In genomic region chr7:151838072-151838471, GRCh38 we compare ENCODE assay signal across 15 cellular contexts. TPM values are rescaled to one million over a fixed set of nuclear protein-coding genes. Genes with fewer than 3 reads are reported as not detected.
DNase-seq lines count a peak whose midpoint lies in the region; ATAC-seq lines count a peak whose summit lies in the region.
"Had no signal": no experiment of that assay in that cellular context is flagged by ENCODE, and none has a peak within 500 bp of the region (broad histone marks: within the 10 kb centered on the region; RNA-seq: fewer than 3 reads in every experiment).

No MANE protein-coding gene starts in this region.

- H3K9me3 ChIP-seq in CD4-positive, alpha-beta memory T cell (ENCODE audit: control insufficient read depth in 1 of 2, low read length in 2 of 2), result no peaks in the 10 kb centered on the region
- no peaks in the 10 kb centered on the region for H3K9me3 ChIP-seq in HUES64 (ENCODE audit: insufficient read depth, low read depth, low read length)
- H3K9me3 ChIP-seq: HAP-1, heart right ventricle, SJSA1 had no signal

- H3K4me3 ChIP-seq in CD4-positive, alpha-beta memory T cell (ENCODE audit: low read length in 2 of 2), result no peak overlapping the region
- no peak overlapping the region for H3K4me3 ChIP-seq in HUES64 (ENCODE audit: low read length)
- H3K4me3 ChIP-seq: HAP-1, SJSA1 had no signal

- no peak for DNase-seq in CD4-positive, alpha-beta memory T cell
- DNase-seq in natural killer cell treated with Interleukin-12 subunit alpha and Interleukin-12 subunit beta and Interleukin-15 and Interleukin-18, amount 100 ng/mL, for 72 hours (ENCODE audit: low spot score), result peak; percentile 61
- DNase-seq in HuH-7.5 (ENCODE audit: low spot score) (no peak), ACHN (no peak), NCI-H226 (no peak)
- DNase-seq: heart right ventricle; kidney glomerular epithelial cell; NCI-H2171 treated with DMSO at 0.1 percent for 48 hours; NK-92 treated with Interleukin-12 subunit alpha and Interleukin-12 subunit beta, amount 100 ng/mL, for 24 hours had no signal

- H3K36me3 ChIP-seq in CD4-positive, alpha-beta memory T cell (ENCODE audit: insufficient read depth, low read length), result no peaks in the 10 kb centered on the region
- no peaks in the 10 kb centered on the region for H3K36me3 ChIP-seq in HUES64 (ENCODE audit: insufficient read depth, low read length)
- H3K36me3 ChIP-seq: HAP-1, heart right ventricle, SJSA1 had no signal

- peaks cover 22 to 55% (median 44%) of the 10 kb centered on the region in 4 donors for H3K4me1 Mint-ChIP-seq in CD4-positive, alpha-beta memory T cell
- H3K4me1 Mint-ChIP-seq in activated T-helper 17 cell treated with anti-CD3 and anti-CD28 coated beads, Interleukin-2, amount 50 U/mL, for 72 hours, result peaks cover 10% of the 10 kb centered on the region
- H3K4me1 Mint-ChIP-seq in natural killer cell treated with Interleukin-12 subunit alpha and Interleukin-12 subunit beta and Interleukin-15 and Interleukin-18, amount 100 ng/mL, for 72 hours (ENCODE audit: low read depth in 2 of 2), result peaks cover 15 to 19% of the 10 kb centered on the region in 2 donors

- in situ Hi-C loops in ACHN (cut with HindIII; ENCODE audit: low pct_ligation_motif_present, low pct_unique_long_range_greater_than_20kb, low sequenced_read_pairs), result no loop called here

- H3K27ac ChIP-seq in CD4-positive, alpha-beta memory T cell (ENCODE audit: low read depth, low read length), result no peak overlapping the region
- no peak overlapping the region for H3K27ac ChIP-seq in HUES64 (ENCODE audit: low read depth, low read length)
- H3K27ac ChIP-seq: SJSA1 had no signal

- peak overlapping the region in 6 of 8 donors; percentile 9 to 52 (median 42) for H3K4me3 Mint-ChIP-seq in CD4-positive, alpha-beta memory T cell
- H3K4me3 Mint-ChIP-seq in activated T-helper 17 cell treated with anti-CD3 and anti-CD28 coated beads, Interleukin-2, amount 50 U/mL, for 72 hours, result peak overlapping the region; percentile 74
- H3K4me3 Mint-ChIP-seq in natural killer cell treated with Interleukin-12 subunit alpha and Interleukin-12 subunit beta and Interleukin-15 and Interleukin-18, amount 100 ng/mL, for 72 hours, result peak overlapping the region; percentile 74
- H3K4me3 Mint-ChIP-seq: stimulated activated naive CD8-positive, alpha-beta T cell treated with anti-CD3 and anti-CD28 coated beads, Interleukin-15, Interleukin-2, amounts not matched to agents 100 ng/mL and 50 ng/mL, for 24 hours had no signal

- peak overlapping the region in 5 of 7 donors; percentile 12 to 81 (median 74) for H3K27ac Mint-ChIP-seq in CD4-positive, alpha-beta memory T cell
- peak overlapping the region; percentile 44 for H3K27ac Mint-ChIP-seq in activated T-helper 17 cell treated with anti-CD3 and anti-CD28 coated beads, Interleukin-2, amount 50 U/mL, for 72 hours
- peak overlapping the region; percentile 80 to 86 for H3K27ac Mint-ChIP-seq in natural killer cell treated with Interleukin-12 subunit alpha and Interleukin-12 subunit beta and Interleukin-15 and Interleukin-18, amount 100 ng/mL, for 72 hours
- H3K27ac Mint-ChIP-seq: stimulated activated naive CD8-positive, alpha-beta T cell treated with anti-CD3 and anti-CD28 coated beads, Interleukin-15, Interleukin-2, amounts not matched to agents 100 ng/mL and 50 ng/mL, for 24 hours had no signal

- 80% methylated on average over 7 of the region's 7 CpGs for WGBS in HUES64

- intact Hi-C loops in CD4-positive, alpha-beta memory T cell (cut with micrococcal nuclease), result loop anchor here (5.0 kb wide), 1 partner anchor 39 kb away; the partner anchor contains the start of gene PRKAG2

- no peaks in the 10 kb centered on the region for H3K9me3 Mint-ChIP-seq in CD4-positive, alpha-beta memory T cell
- no peaks in the 10 kb centered on the region for H3K9me3 Mint-ChIP-seq in activated T-helper 17 cell treated with anti-CD3 and anti-CD28 coated beads, Interleukin-2, amount 50 U/mL, for 72 hours
- H3K9me3 Mint-ChIP-seq in natural killer cell treated with Interleukin-12 subunit alpha and Interleukin-12 subunit beta and Interleukin-15 and Interleukin-18, amount 100 ng/mL, for 72 hours, result no peaks in the 10 kb centered on the region
- H3K9me3 Mint-ChIP-seq: stimulated activated naive CD8-positive, alpha-beta T cell treated with anti-CD3 and anti-CD28 coated beads, Interleukin-15, Interleukin-2, amounts not matched to agents 100 ng/mL and 50 ng/mL, for 24 hours had no signal

- H3K4me1 ChIP-seq in CD4-positive, alpha-beta memory T cell (ENCODE audit: insufficient read depth, low read length), result peaks cover 43% of the 10 kb centered on the region
- H3K4me1 ChIP-seq in HUES64 (ENCODE audit: insufficient read depth, low read length), result peaks cover 11% of the 10 kb centered on the region; the same call in 1 of the 2 replicates
- H3K4me1 ChIP-seq: HAP-1, SJSA1 had no signal

- H3K27me3 Mint-ChIP-seq in CD4-positive, alpha-beta memory T cell, result no peaks in the 10 kb centered on the region
- no peaks in the 10 kb centered on the region for H3K27me3 Mint-ChIP-seq in activated T-helper 17 cell treated with anti-CD3 and anti-CD28 coated beads, Interleukin-2, amount 50 U/mL, for 72 hours
- H3K27me3 Mint-ChIP-seq in natural killer cell treated with Interleukin-12 subunit alpha and Interleukin-12 subunit beta and Interleukin-15 and Interleukin-18, amount 100 ng/mL, for 72 hours, result no peaks in the 10 kb centered on the region
- H3K27me3 Mint-ChIP-seq: stimulated activated naive CD8-positive, alpha-beta T cell treated with anti-CD3 and anti-CD28 coated beads, Interleukin-15, Interleukin-2, amounts not matched to agents 100 ng/mL and 50 ng/mL, for 24 hours had no signal

- CTCF ChIA-PET in CD4-positive, alpha-beta memory T cell (lab: Charles Lee; ENCODE audit: partially characterized antibody), result interaction anchor here (1.5 kb wide), 2 partner anchors 13 to 38 kb away, joined by 4 to 5 read pairs; partner anchors contain the start of gene PRKAG2

- H3K27me3 ChIP-seq in CD4-positive, alpha-beta memory T cell (ENCODE audit: insufficient read depth, low read length), result no peaks in the 10 kb centered on the region
- no peaks in the 10 kb centered on the region for H3K27me3 ChIP-seq in HUES64 (ENCODE audit: insufficient read depth, low read length)
- H3K27me3 ChIP-seq: heart right ventricle, SJSA1 had no signal

- ATAC-seq in activated T-helper 17 cell treated with anti-CD3 and anti-CD28 coated beads, Interleukin-2, amount 50 U/mL, for 72 hours (replicated peaks), result no peak
- no peak for ATAC-seq in natural killer cell treated with Interleukin-12 subunit alpha and Interleukin-12 subunit beta and Interleukin-15 and Interleukin-18, amount 100 ng/mL, for 72 hours
- ATAC-seq in HG02642 (IDR thresholded peaks at IDR 0.05; ENCODE audit: poor library complexity, unreplicated experiment), result no peak

- POLR2A ChIA-PET in CD4-positive, alpha-beta memory T cell (lab: Charles Lee; ENCODE audit: partially characterized antibody), result interaction anchor here (0.9 kb wide), 1 partner anchor 39 kb away, joined by 3 read pairs; the partner anchor contains the start of gene PRKAG2

- no peaks in the 10 kb centered on the region for H3K36me3 Mint-ChIP-seq in CD4-positive, alpha-beta memory T cell
- H3K36me3 Mint-ChIP-seq in activated T-helper 17 cell treated with anti-CD3 and anti-CD28 coated beads, Interleukin-2, amount 50 U/mL, for 72 hours (ENCODE audit: low read depth), result no peaks in the 10 kb centered on the region
- H3K36me3 Mint-ChIP-seq in natural killer cell treated with Interleukin-12 subunit alpha and Interleukin-12 subunit beta and Interleukin-15 and Interleukin-18, amount 100 ng/mL, for 72 hours, result no peaks in the 10 kb centered on the region

- peak overlapping the region; percentile 8; the same call in 1 of the 2 replicates for H3K9ac ChIP-seq in HUES64 (ENCODE audit: low read depth, low read length)

RNA-seq across cellular contexts. Expression of gene PRKAG2, which starts 38.8 kb away (rescaled TPM):
- 10 to 100 TPM; 60.4 to 61.0 TPM for total RNA-seq in CD4-positive, alpha-beta memory T cell
- polyA plus RNA-seq in CD4-positive, alpha-beta memory T cell, result 10 to 100 TPM; 27.4 to 34.4 TPM
- polyA plus RNA-seq in HUES64 (2013, experiment 1 of 2), result 9.0 TPM
- 9.4 TPM for polyA plus RNA-seq in HUES64 (2013, experiment 2 of 2)
- total RNA-seq in activated T-helper 17 cell treated with anti-CD3 and anti-CD28 coated beads, Interleukin-2, amount 50 U/mL, for 72 hours, result 10 to 100 TPM; 21.6 to 31.7 TPM
- 10 to 100 TPM; 19.9 to 22.6 TPM for total RNA-seq in natural killer cell treated with Interleukin-12 subunit alpha and Interleukin-12 subunit beta and Interleukin-15 and Interleukin-18, amount 100 ng/mL, for 72 hours
